18 cellular contexts compared by ENCODE assay signal in genomic region chr4:84215218-84215617, GRCh38.
"Had no signal": no experiment of that assay in that cellular context is flagged by ENCODE, and none has a peak within 500 bp of the region (broad histone marks: within the 10 kb centered on the region; RNA-seq: fewer than 3 reads in every experiment).

No MANE protein-coding gene starts in this region.

- H3K36me3 ChIP-seq: sigmoid colon, stomach, thoracic aorta, transverse colon had no signal

- H3K4me3 ChIP-seq: hepatocyte, sigmoid colon, stomach, thoracic aorta, transverse colon had no signal

- H3K9me3 ChIP-seq: thoracic aorta, transverse colon had no signal

- ATAC-seq: left cardiac atrium; left ventricle myocardium superior; naive thymus-derived CD4-positive, alpha-beta T cell had no signal

- DNase-seq: dermis blood vessel endothelial cell; foreskin melanocyte; head of caudate nucleus; kidney; left cardiac atrium; left ventricle myocardium superior; mesendoderm; naive thymus-derived CD4-positive, alpha-beta T cell; nephron progenitor cell; sigmoid colon; small intestine; stimulated activated CD4-positive, alpha-beta T cell treated with anti-CD3 and anti-CD28 coated beads, Interleukin-12 subunit alpha, Interleukin-12 subunit beta, amount 100 ng/mL, for 4 hours; stimulated activated naive CD4-positive, alpha-beta T cell; stomach; substantia nigra; transverse colon had no signal

- H3K27me3 ChIP-seq: hepatocyte, sigmoid colon, stomach, transverse colon had no signal

- H3K4me1 ChIP-seq: sigmoid colon, transverse colon had no signal
